ENCODE assay signal across 7 cellular contexts in the genomic region with DNA sequence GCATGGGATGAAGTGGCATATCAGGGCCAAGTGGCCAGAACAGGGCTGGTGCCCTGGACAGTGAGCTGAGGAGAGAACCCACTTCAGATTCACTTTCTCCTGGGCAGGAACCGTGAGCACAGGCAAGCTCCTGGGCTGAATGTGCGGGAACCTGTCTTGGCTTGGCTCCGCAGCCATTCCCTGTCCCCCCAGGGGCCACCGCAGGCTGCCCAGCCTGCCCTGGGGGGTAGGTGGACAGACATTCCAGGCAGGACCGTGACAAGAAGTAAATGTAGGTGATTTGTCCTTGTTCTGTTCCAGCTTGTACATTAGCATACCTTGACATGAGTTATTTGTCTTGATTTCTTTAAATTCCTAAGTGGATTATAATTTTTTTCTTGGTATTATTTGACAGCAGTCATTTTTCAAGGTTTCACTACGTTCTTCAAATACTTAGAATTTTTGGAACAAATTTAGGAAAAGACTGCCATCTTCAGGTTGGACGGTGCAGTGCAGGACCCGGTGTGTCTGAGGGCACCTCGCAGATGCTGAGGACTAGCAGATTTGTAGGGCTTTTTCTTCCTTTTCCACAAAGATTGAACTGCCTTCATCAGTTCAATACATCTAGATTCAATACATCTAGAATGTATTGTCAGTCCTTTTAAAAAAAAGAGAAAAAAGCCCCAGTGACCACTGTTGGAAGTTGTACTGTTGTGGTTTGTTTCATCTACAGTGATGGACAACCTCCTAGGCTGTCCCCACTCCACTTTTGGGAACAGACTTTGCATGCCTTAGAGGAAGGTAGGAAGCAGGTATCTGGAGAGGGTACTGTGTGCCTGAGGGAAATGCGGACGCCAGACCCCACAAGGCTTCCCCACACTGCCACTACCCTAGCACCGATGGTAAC.
DNase-seq lines count a peak whose midpoint lies in the region; ATAC-seq, FAIRE-seq and TF ChIP-seq lines count a peak whose summit lies in the region.

No MANE protein-coding gene starts in this region.

- intact Hi-C loops in Panc1 (cut with micrococcal nuclease; ENCODE audit: unreplicated experiment) (loop anchor here (2.0 to 10.0 kb wide), 4 partner anchors 202 to 563 kb away; no protein-coding TSS in a partner anchor), heart right ventricle (cut with DNase I) (loop anchor here (2.0 to 10.0 kb wide), 13 partner anchors 222 to 607 kb away; partner anchors contain the start of gene TEAD1 (in 2 of the 10))

- CTCF ChIA-PET in Panc1 (lab: Charles Lee), result no interaction called here

- FAIRE-seq in HTR-8/SVneo (lab: Jason Lieb, UNC), result peak; percentile 23

- peak; percentile 85 for TF ChIP-seq CTCF in Panc1 (IDR thresholded peaks at IDR 0.05)
- TF ChIP-seq CTCF in heart right ventricle (IDR thresholded peaks at IDR 0.05), result peak; percentile 72 to 96 (median 90)
- peak; percentile 86 for TF ChIP-seq CTCF in retinal pigment epithelial cell (conservative IDR thresholded peaks at IDR 0.05; ENCODE audit: low read depth, low read length)

- H3K4me1 ChIP-seq in Panc1 (ENCODE audit: control insufficient read depth, insufficient read depth, low read length), result no peaks in the 10 kb centered on the region
- peaks cover 10 to 53% (median 33%) of the 10 kb centered on the region in 9 donors for H3K4me1 ChIP-seq in heart right ventricle

- H3K36me3 ChIP-seq in Panc1 (ENCODE audit: control insufficient read depth, insufficient read depth, low read length) (peaks cover 4% of the 10 kb centered on the region; the same call in 1 of the 2 replicates), heart right ventricle (peaks cover 0 to 38% (median 0%) of the 10 kb centered on the region in 9 donors)

- ATAC-seq in Panc1 (peak; percentile 81), heart right ventricle (peak in 3 of 8 donors; percentile 23 to 31 (median 30))

- DNase-seq in GM03348 (ENCODE audit: low spot score), result peak; percentile 76
- peak; percentile 59 for DNase-seq in HTR-8/SVneo (ENCODE audit: insufficient read length, low spot score)
- peak; percentile 13 for DNase-seq in Panc1 (ENCODE audit: low read depth, low spot score)
- peak; percentile 36 for DNase-seq in activated naive CD4-positive, alpha-beta T cell treated with anti-CD3 and anti-CD28 coated beads, Interleukin-2, amount 50 U/mL, for 16 hours
- peak; percentile 60 to 66 for DNase-seq in heart right ventricle
- DNase-seq in retinal pigment epithelial cell (ENCODE audit: low read depth), result peak; percentile 50
- DNase-seq in mesenteric fat pad (ENCODE audit: low spot score), result no peak

- POLR2A ChIA-PET in Panc1 (lab: Charles Lee), result no interaction called here

- H3K9me3 ChIP-seq in Panc1 (ENCODE audit: control insufficient read depth, insufficient read depth, low read depth, low read length), result no peaks in the 10 kb centered on the region
- H3K9me3 ChIP-seq in heart right ventricle, result no peaks in the 10 kb centered on the region

- 46 to 50% methylated on average over 12 of the region's 12 CpGs for WGBS in heart right ventricle, 2 donors

- H3K4me3 ChIP-seq in Panc1 (ENCODE audit: low read depth in 2 of 2, low read length in 2 of 2), result no peak overlapping the region
- H3K4me3 ChIP-seq in heart right ventricle, result no peak overlapping the region
- H3K4me3 ChIP-seq in retinal pigment epithelial cell (ENCODE audit: low read length), result no peak overlapping the region

- in situ Hi-C loops in Panc1 (cut with HindIII; ENCODE audit: low pct_unique_long_range_greater_than_20kb, low sequenced_read_pairs), result no loop called here

- no peak overlapping the region for H3K27ac ChIP-seq in Panc1 (ENCODE audit: low read length)
- peak overlapping the region in 5 of 10 donors; percentile 12 to 50 (median 25) for H3K27ac ChIP-seq in heart right ventricle

- no TSS peak for BruUV-seq in Panc1 (replicated peaks; lab: Mats Ljungman, UMichigan)

- no peaks in the 10 kb centered on the region for H3K27me3 ChIP-seq in Panc1 (ENCODE audit: control insufficient read depth, insufficient read depth, low read length)
- no peaks in the 10 kb centered on the region for H3K27me3 ChIP-seq in heart right ventricle
